1 cellular context compared by ENCODE assay signal in genomic region chr19:18340990-18341868, GRCh38.
TF ChIP-seq lines count a peak whose summit lies in the region.

No MANE protein-coding gene starts in this region.

TF ChIP-seq in HepG2, 621 proteins besides CTCF, POLR2A, EP300 and RAD21 (continued from another document and continues in another):
- TF ChIP-seq TRAFD1 (CRISPR knock-in tag; IDR thresholded peaks at IDR 0.05; ENCODE audit: borderline replicate concordance), result 0 out of 2 replicates have a peak, but pooled peaks have one; percentile 36
- no peak for TF ChIP-seq ZNF660 (CRISPR knock-in tag; IDR thresholded peaks at IDR 0.05; ENCODE audit: borderline replicate concordance, low read depth)
- TF ChIP-seq HDAC6 (IDR thresholded peaks at IDR 0.05; ENCODE audit: low read depth, low read length), result no peak
- TF ChIP-seq NR2F1 (CRISPR knock-in tag; IDR thresholded peaks at IDR 0.05), result 0 out of 4 replicates have a peak, but pooled peaks of 1 of the 2 experiments have one; percentile 29
- peak; percentile 46; the same call in 1 of the 2 replicates for TF ChIP-seq ZFY (CRISPR knock-in tag; IDR thresholded peaks at IDR 0.05)
- 0 out of 2 replicates have a peak, but pooled peaks have one; percentile 15 for TF ChIP-seq NFYC (CRISPR knock-in tag; IDR thresholded peaks at IDR 0.05)
- TF ChIP-seq MXD4 (CRISPR knock-in tag; IDR thresholded peaks at IDR 0.05), result no peak
- TF ChIP-seq GPN1 (CRISPR knock-in tag; IDR thresholded peaks at IDR 0.05; ENCODE audit: borderline replicate concordance), result no peak
- no peak for TF ChIP-seq SMAD3 (CRISPR knock-in tag; IDR thresholded peaks at IDR 0.05)
- TF ChIP-seq ZNF331 (CRISPR knock-in tag; IDR thresholded peaks at IDR 0.05), result no peak
- TF ChIP-seq DPF2 (CRISPR knock-in tag; IDR thresholded peaks at IDR 0.05; ENCODE audit: borderline replicate concordance, low read depth), result peak; percentile 14; the same call in 1 of the 2 replicates
- 0 out of 2 replicates have a peak, but pooled peaks have one; percentile 14 for TF ChIP-seq NRL (CRISPR knock-in tag; IDR thresholded peaks at IDR 0.05; ENCODE audit: borderline replicate concordance)
- TF ChIP-seq FOXP4 (CRISPR knock-in tag; IDR thresholded peaks at IDR 0.05), result peak; percentile 69
- TF ChIP-seq PHF21A (CRISPR knock-in tag; IDR thresholded peaks at IDR 0.05), result peak; percentile 67
- TF ChIP-seq RNF219 (CRISPR knock-in tag; IDR thresholded peaks at IDR 0.05), result peak; percentile 76; the same call in 1 of the 2 replicates
- peak; percentile 60 for TF ChIP-seq ZEB1 (IDR thresholded peaks at IDR 0.05; ENCODE audit: insufficient replicate concordance, low read depth)
- peak; percentile 44; the same call in 1 of the 2 replicates for TF ChIP-seq TAF1 (CRISPR knock-in tag; IDR thresholded peaks at IDR 0.05)
- TF ChIP-seq GMEB2 (CRISPR knock-in tag; IDR thresholded peaks at IDR 0.05; ENCODE audit: low read depth), result 0 out of 2 replicates have a peak, but pooled peaks have one; percentile 36
- TF ChIP-seq ZFP62 (CRISPR knock-in tag; IDR thresholded peaks at IDR 0.05), result 0 out of 2 replicates have a peak, but pooled peaks have one; percentile 24
- 0 out of 2 replicates have a peak, but pooled peaks have one; percentile 15 for TF ChIP-seq ZBTB2 (CRISPR knock-in tag; IDR thresholded peaks at IDR 0.05; ENCODE audit: low read depth)
- 0 out of 2 replicates have a peak, but pooled peaks have one; percentile 43 for TF ChIP-seq MAZ (IDR thresholded peaks at IDR 0.05; ENCODE audit: borderline replicate concordance, low read depth, low read length)
- no peak for TF ChIP-seq MAZ (CRISPR knock-in tag; IDR thresholded peaks at IDR 0.05; ENCODE audit: low read depth)
- TF ChIP-seq ZNF547 (CRISPR knock-in tag; IDR thresholded peaks at IDR 0.05), result 0 out of 2 replicates have a peak, but pooled peaks have one; percentile 55
- TF ChIP-seq CREB1 (IDR thresholded peaks at IDR 0.05), result no peak
- TF ChIP-seq CREB1 (CRISPR knock-in tag; IDR thresholded peaks at IDR 0.05), result no peak
- no peak; the same call in 1 of the 2 replicates for TF ChIP-seq KDM5A (IDR thresholded peaks at IDR 0.05; ENCODE audit: borderline replicate concordance, low read length)
- peak; percentile 1; the same call in 1 of the 2 replicates for TF ChIP-seq ZNF619 (CRISPR knock-in tag; IDR thresholded peaks at IDR 0.05)
- TF ChIP-seq DZIP1 (CRISPR knock-in tag; IDR thresholded peaks at IDR 0.05), result 0 out of 2 replicates have a peak, but pooled peaks have one; percentile 11
- no peak for TF ChIP-seq ZNF780A (CRISPR knock-in tag; IDR thresholded peaks at IDR 0.05)
- no peak for TF ChIP-seq HOXA7 (CRISPR knock-in tag; IDR thresholded peaks at IDR 0.05)
- peak; percentile 92 for TF ChIP-seq ZBTB7B (CRISPR knock-in tag; IDR thresholded peaks at IDR 0.05)
- TF ChIP-seq POLR2AphosphoS5 (IDR thresholded peaks at IDR 0.05; ENCODE audit: low read depth, low read length), result peak; percentile 65; the same call in 1 of the 2 replicates
- no peak for TF ChIP-seq PBX2 (CRISPR knock-in tag; IDR thresholded peaks at IDR 0.05)
- TF ChIP-seq GPBP1L1 (CRISPR knock-in tag; IDR thresholded peaks at IDR 0.05), result no peak
- peak; percentile 43; the same call in 1 of the 2 replicates for TF ChIP-seq ZNF574 (CRISPR knock-in tag; IDR thresholded peaks at IDR 0.05)
- peak; percentile 65; the same call in 1 of the 2 replicates for TF ChIP-seq KMT2B (CRISPR knock-in tag; IDR thresholded peaks at IDR 0.05)
- 0 out of 2 replicates have a peak, but pooled peaks have one; percentile 15 for TF ChIP-seq CREM (IDR thresholded peaks at IDR 0.05)
- no peak for TF ChIP-seq CREM (CRISPR knock-in tag; IDR thresholded peaks at IDR 0.05)
- 0 out of 2 replicates have a peak, but pooled peaks have one; percentile 41 for TF ChIP-seq ZNF276 (CRISPR knock-in tag; IDR thresholded peaks at IDR 0.05; ENCODE audit: low read depth)
